ENCODE assay signal across 1 cellular context in the genomic region with DNA sequence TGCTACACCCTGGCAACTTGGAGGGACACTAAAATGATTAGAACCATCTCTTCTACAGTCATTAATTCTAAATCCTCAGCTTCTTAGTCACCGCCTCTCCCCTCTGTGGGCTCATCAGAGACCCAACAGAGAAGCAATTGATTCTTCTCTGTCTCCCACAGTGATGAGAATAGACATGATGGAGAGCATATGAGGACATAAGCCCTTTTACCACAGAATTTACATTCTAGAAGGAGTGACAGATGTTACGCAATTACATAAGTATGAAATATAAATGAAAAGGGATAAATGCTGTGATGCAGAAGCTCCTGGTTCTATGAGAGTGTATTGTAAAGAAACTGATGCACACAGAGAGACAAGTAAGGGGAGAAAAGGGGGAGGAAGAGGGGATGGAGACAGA.
TF ChIP-seq lines count a peak whose summit lies in the region.

No MANE protein-coding gene starts in this region.

TF ChIP-seq in K562, 482 proteins besides CTCF, POLR2A, EP300 and RAD21 (continued from another document):
- TF ChIP-seq, protein P1, sequence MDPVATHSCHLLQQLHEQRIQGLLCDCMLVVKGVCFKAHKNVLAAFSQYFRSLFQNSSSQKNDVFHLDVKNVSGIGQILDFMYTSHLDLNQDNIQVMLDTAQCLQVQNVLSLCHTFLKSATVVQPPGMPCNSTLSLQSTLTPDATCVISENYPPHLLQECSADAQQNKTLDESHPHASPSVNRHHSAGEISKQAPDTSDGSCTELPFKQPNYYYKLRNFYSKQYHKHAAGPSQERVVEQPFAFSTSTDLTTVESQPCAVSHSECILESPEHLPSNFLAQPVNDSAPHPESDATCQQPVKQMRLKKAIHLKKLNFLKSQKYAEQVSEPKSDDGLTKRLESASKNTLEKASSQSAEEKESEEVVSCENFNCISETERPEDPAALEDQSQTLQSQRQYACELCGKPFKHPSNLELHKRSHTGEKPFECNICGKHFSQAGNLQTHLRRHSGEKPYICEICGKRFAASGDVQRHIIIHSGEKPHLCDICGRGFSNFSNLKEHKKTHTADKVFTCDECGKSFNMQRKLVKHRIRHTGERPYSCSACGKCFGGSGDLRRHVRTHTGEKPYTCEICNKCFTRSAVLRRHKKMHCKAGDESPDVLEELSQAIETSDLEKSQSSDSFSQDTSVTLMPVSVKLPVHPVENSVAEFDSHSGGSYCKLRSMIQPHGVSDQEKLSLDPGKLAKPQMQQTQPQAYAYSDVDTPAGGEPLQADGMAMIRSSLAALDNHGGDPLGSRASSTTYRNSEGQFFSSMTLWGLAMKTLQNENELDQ (CRISPR knock-in tag; IDR thresholded peaks at IDR 0.05; ENCODE audit: borderline replicate concordance) = no peak
